Comparison of ENCODE assay signal across 31 cellular contexts in the genomic region with DNA sequence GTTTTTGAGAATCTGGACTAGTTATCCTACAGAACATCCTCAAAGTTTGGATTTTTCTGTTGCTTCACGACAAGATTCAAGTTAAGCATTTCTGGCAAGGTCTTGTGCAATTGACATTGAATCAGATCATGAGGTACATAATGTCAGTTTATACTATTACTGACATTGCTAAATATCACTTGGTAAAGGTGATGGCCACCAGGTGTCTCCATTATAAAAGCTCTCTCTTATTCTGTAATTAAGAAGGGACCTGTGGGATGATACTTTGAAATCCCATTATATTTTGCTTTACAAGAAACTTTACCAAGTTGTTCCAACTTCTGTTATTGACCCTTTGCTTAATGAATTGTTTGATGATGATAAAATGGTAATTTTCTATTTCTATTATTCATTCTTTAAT.
DNase-seq lines count a peak whose midpoint lies in the region; ATAC-seq, FAIRE-seq and TF ChIP-seq lines count a peak whose summit lies in the region.
"Had no signal": no experiment of that assay in that cellular context is flagged by ENCODE, and none has a peak within 500 bp of the region (broad histone marks: within the 10 kb centered on the region; RNA-seq: fewer than 3 reads in every experiment).

No MANE protein-coding gene starts in this region.

- H3K9me3 ChIP-seq in Loucy (ENCODE audit: insufficient read depth, low read depth, low read length), result no peaks in the 10 kb centered on the region; the same call in 1 of the 2 replicates
- H3K9me3 ChIP-seq: esophagus squamous epithelium, HAP-1, mucosa of descending colon, psoas muscle, sigmoid colon, stomach, vagina had no signal

- H3K4me3 ChIP-seq in Loucy (ENCODE audit: low read length, poor library complexity, severe bottlenecking), result no peak overlapping the region
- H3K4me3 ChIP-seq in bronchial epithelial cell (ENCODE audit: low read depth, low read length), result no peak overlapping the region
- H3K4me3 ChIP-seq: esophagus squamous epithelium, HAP-1, mucosa of descending colon, psoas muscle, sigmoid colon, vagina had no signal

- ATAC-seq in GM18873 (IDR thresholded peaks at IDR 0.05; ENCODE audit: low FRiP score, unreplicated experiment), result no peak
- no peak for ATAC-seq in left ventricle myocardium superior
- ATAC-seq: activated CD4-positive, CD25-positive, alpha-beta regulatory T cell treated with anti-CD3 and anti-CD28 coated beads, Interleukin-2, amount 50 U/mL, for 24 hours; mucosa of descending colon; psoas muscle had no signal

- no peaks in the 10 kb centered on the region for H3F3A ChIP-seq in Loucy (ENCODE audit: low read depth)

- FAIRE-seq in bronchial epithelial cell (lab: Jason Lieb, UNC), result no peak
- FAIRE-seq: A204.1, frontal cortex, GM12891 had no signal

- H3K27me3 ChIP-seq in Loucy (ENCODE audit: insufficient read depth, low read length, poor library complexity, severe bottlenecking) (no peaks in the 10 kb centered on the region), bronchial epithelial cell (ENCODE audit: control insufficient read depth, insufficient read depth, low read length) (no peaks in the 10 kb centered on the region)
- H3K27me3 ChIP-seq: esophagus squamous epithelium, stomach, vagina had no signal

- no peaks in the 10 kb centered on the region for H3K79me2 ChIP-seq in Loucy (ENCODE audit: insufficient read depth, low read length)

- H4K20me1 ChIP-seq in Loucy (ENCODE audit: insufficient read depth, low read length, poor library complexity, severe bottlenecking), result no peaks in the 10 kb centered on the region

- H3K4me2 ChIP-seq in Loucy (ENCODE audit: low read depth, low read length, poor library complexity, severe bottlenecking), result no peak overlapping the region

- TF ChIP-seq CTCF in C4-2B (conservative IDR thresholded peaks at IDR 0.05) (peak; percentile 32), Loucy (conservative IDR thresholded peaks at IDR 0.05; ENCODE audit: low read length) (peak; percentile 32; the same call in 1 of the 2 replicates), bronchial epithelial cell (IDR thresholded peaks at IDR 0.05; ENCODE audit: insufficient read depth, low read length, severe bottlenecking) (no peak)

- intact Hi-C loops in left ventricle myocardium superior (cut with micrococcal nuclease), result no loop called here

- DNase-seq in NCI-H146 (lab: John Stamatoyannopoulos, UW) (peak; percentile 28), NCI-H146 treated with DMSO at 0.1 percent for 48 hours (lab: John Stamatoyannopoulos, UW; ENCODE audit: unreplicated experiment) (no peak), bronchial epithelial cell (ENCODE audit: low read depth) (peak; percentile 8), DMS114 treated with DMSO at 0.1 percent for 48 hours (lab: John Stamatoyannopoulos, UW; ENCODE audit: unreplicated experiment) (no peak), left ventricle myocardium superior (no peak)
- DNase-seq: activated CD4-positive, alpha-beta memory T cell treated with anti-CD3 and anti-CD28 coated beads, Interleukin-2, amount 10 ng/mL, durations not matched to agents 7 days and 5 days; activated CD8-positive, alpha-beta memory T cell treated with anti-CD3 and anti-CD28 coated beads, Interleukin-2, amount 50 U/mL, for 48 hours; activated naive CD4-positive, alpha-beta T cell treated with Interleukin-2 at 50 U/mL for 16 hours; esophagus squamous epithelium; Kasumi-1; mucosa of descending colon; natural killer cell; NCI-H1048; NCI-H187 treated with DMSO at 0.1 percent for 48 hours; NCI-H226; NK-92 treated with Interleukin-12 subunit alpha and Interleukin-12 subunit beta, amount 100 ng/mL, for 24 hours; psoas muscle; SHP77; sigmoid colon; stimulated activated CD4-positive, alpha-beta T cell treated with anti-CD3 and anti-CD28 coated beads, Interleukin-4, amount 100 ng/mL, for 1 hour; stomach; T-helper 2 cell had no signal

- no peaks in the 10 kb centered on the region for H3K9me2 ChIP-seq in Loucy (replicated peaks; ENCODE audit: low read depth, low read length)

- no peak overlapping the region for H3K9ac ChIP-seq in Loucy (ENCODE audit: low read depth, low read length, poor library complexity, severe bottlenecking)

- H3K36me3 ChIP-seq in Loucy (ENCODE audit: insufficient read depth, low read length) (no peaks in the 10 kb centered on the region), bronchial epithelial cell (ENCODE audit: control insufficient read depth, insufficient read depth, low read length) (no peaks in the 10 kb centered on the region)
- H3K36me3 ChIP-seq: esophagus squamous epithelium, HAP-1, sigmoid colon, stomach, vagina had no signal

- H2AFZ ChIP-seq in Loucy (ENCODE audit: low read length), result no peak overlapping the region

- no peaks in the 10 kb centered on the region for H3K4me1 ChIP-seq in Loucy (ENCODE audit: insufficient read depth, low read length, poor library complexity, severe bottlenecking)
- H3K4me1 ChIP-seq: HAP-1, psoas muscle, sigmoid colon, vagina had no signal

- no peak overlapping the region for H3K27ac ChIP-seq in C4-2B
- H3K27ac ChIP-seq: esophagus squamous epithelium, psoas muscle, sigmoid colon, vagina had no signal

Comparison
In these comparisons a context has a peak if more than half of its experiments do, and no peak if none do; other contexts are left out.
1. DNase-seq: peak in NCI-H146 (single experiment) and bronchial epithelial cell (single experiment); none in NCI-H146 treated with DMSO at 0.1 percent for 48 hours (single experiment), DMS114 treated with DMSO at 0.1 percent for 48 hours (single experiment) and left ventricle myocardium superior (single experiment).